Comparison of ENCODE assay signal across 9 cellular contexts in genomic region chr2:119517433-119517832, GRCh38. TPM values are rescaled to one million over a fixed set of nuclear protein-coding genes. Genes with fewer than 3 reads are reported as not detected.
DNase-seq lines count a peak whose midpoint lies in the region; ATAC-seq and TF ChIP-seq lines count a peak whose summit lies in the region.
"Had no signal": no experiment of that assay in that cellular context is flagged by ENCODE, and none has a peak within 500 bp of the region (broad histone marks: within the 10 kb centered on the region; RNA-seq: fewer than 3 reads in every experiment).

No MANE protein-coding gene starts in this region.

- DNase-seq in CD14-positive monocyte (ENCODE audit: low spot score), result peak; percentile 55
- peak; percentile 4 for DNase-seq in NCI-H2196 treated with DMSO at 0.1 percent for 48 hours (lab: John Stamatoyannopoulos, UW; ENCODE audit: unreplicated experiment)
- peak; percentile 56 for DNase-seq in activated CD8-positive, alpha-beta T cell treated with anti-CD3 and anti-CD28 coated beads, Interleukin-2, amount 10 ng/mL, durations not matched to agents 7 days and 5 days
- DNase-seq in germinal center (ENCODE audit: low spot score), result peak; percentile 77
- no peak for DNase-seq in retinal pigment epithelial cell (ENCODE audit: low read depth)
- DNase-seq: naive B cell had no signal

- no peak overlapping the region for H3K4me3 Mint-ChIP-seq in CD14-positive monocyte
- no peak overlapping the region for H3K4me3 Mint-ChIP-seq in activated CD8-positive, alpha-beta T cell treated with anti-CD3 and anti-CD28 coated beads, Interleukin-2, amount 10 ng/mL, durations not matched to agents 7 days and 5 days
- H3K4me3 Mint-ChIP-seq: naive B cell had no signal

- TF ChIP-seq CTCF in CD14-positive monocyte (IDR thresholded peaks at IDR 0.05) (peak; percentile 74), retinal pigment epithelial cell (conservative IDR thresholded peaks at IDR 0.05; ENCODE audit: low read depth, low read length) (peak; percentile 90)

- ATAC-seq in GM18861 (IDR thresholded peaks at IDR 0.05; ENCODE audit: unreplicated experiment), result peak; percentile 84
- ATAC-seq in HG02981 (IDR thresholded peaks at IDR 0.05; ENCODE audit: unreplicated experiment), result peak; percentile 94
- ATAC-seq in activated CD8-positive, alpha-beta T cell treated with anti-CD3 and anti-CD28 coated beads, Interleukin-2, amount 10 ng/mL, durations not matched to agents 7 days and 5 days, result peak; percentile 70
- no peak for ATAC-seq in HG03457 (IDR thresholded peaks at IDR 0.05; ENCODE audit: unreplicated experiment)

- peaks cover 2% of the 10 kb centered on the region for H3K4me1 Mint-ChIP-seq in CD14-positive monocyte
- H3K4me1 Mint-ChIP-seq in activated CD8-positive, alpha-beta T cell treated with anti-CD3 and anti-CD28 coated beads, Interleukin-2, amount 10 ng/mL, durations not matched to agents 7 days and 5 days (ENCODE audit: low read depth), result no peaks in the 10 kb centered on the region
- H3K4me1 Mint-ChIP-seq: naive B cell had no signal

- CTCF ChIA-PET in activated CD8-positive, alpha-beta T cell treated with anti-CD3 and anti-CD28 coated beads, Interleukin-2, amount 10 ng/mL, durations not matched to agents 7 days and 5 days (lab: Charles Lee), result interaction anchor here (1.1 to 1.3 kb wide), 2 partner anchors 34 to 659 kb away, joined by 3 read pairs; no protein-coding TSS in a partner anchor

- intact Hi-C loops in CD14-positive monocyte (cut with micrococcal nuclease), result no loop called here

- POLR2A ChIA-PET in activated CD8-positive, alpha-beta T cell treated with anti-CD3 and anti-CD28 coated beads, Interleukin-2, amount 10 ng/mL, durations not matched to agents 7 days and 5 days (lab: Charles Lee), result no interaction called here

- no peaks in the 10 kb centered on the region for H3K36me3 Mint-ChIP-seq in CD14-positive monocyte
- no peaks in the 10 kb centered on the region for H3K36me3 Mint-ChIP-seq in activated CD8-positive, alpha-beta T cell treated with anti-CD3 and anti-CD28 coated beads, Interleukin-2, amount 10 ng/mL, durations not matched to agents 7 days and 5 days (ENCODE audit: low read depth)
- H3K36me3 Mint-ChIP-seq: naive B cell had no signal

- H3K9me3 Mint-ChIP-seq in CD14-positive monocyte, result peaks cover 0 to 2% (median 0%) of the 10 kb centered on the region in 7 donors
- no peaks in the 10 kb centered on the region for H3K9me3 Mint-ChIP-seq in activated CD8-positive, alpha-beta T cell treated with anti-CD3 and anti-CD28 coated beads, Interleukin-2, amount 10 ng/mL, durations not matched to agents 7 days and 5 days (ENCODE audit: insufficient read depth)

- H3K4me3 ChIP-seq in retinal pigment epithelial cell (ENCODE audit: low read length), result no peak overlapping the region

- peaks cover 10 to 29% (median 11%) of the 10 kb centered on the region in 3 donors for H3K27me3 Mint-ChIP-seq in CD14-positive monocyte (ENCODE audit: low read depth in 3 of 3)
- H3K27me3 Mint-ChIP-seq in activated CD8-positive, alpha-beta T cell treated with anti-CD3 and anti-CD28 coated beads, Interleukin-2, amount 10 ng/mL, durations not matched to agents 7 days and 5 days (ENCODE audit: low read depth), result peaks cover 13% of the 10 kb centered on the region

- H3K27ac Mint-ChIP-seq in CD14-positive monocyte, result peak overlapping the region in 1 of 7 donors; percentile 29
- no peak overlapping the region for H3K27ac Mint-ChIP-seq in activated CD8-positive, alpha-beta T cell treated with anti-CD3 and anti-CD28 coated beads, Interleukin-2, amount 10 ng/mL, durations not matched to agents 7 days and 5 days
- H3K27ac Mint-ChIP-seq: naive B cell had no signal

RNA-seq across cellular contexts. Expression of gene SCTR, which starts 6.8 kb away (rescaled TPM):
- polyA plus RNA-seq in CD14-positive monocyte, result not detected
- total RNA-seq in activated CD8-positive, alpha-beta T cell treated with anti-CD3 and anti-CD28 coated beads, Interleukin-2, amount 10 ng/mL, durations not matched to agents 7 days and 5 days, result not detected

RNA-seq across cellular contexts. Expression of gene CFAP221, which starts 26.8 kb away (rescaled TPM):
- not detected for polyA plus RNA-seq in CD14-positive monocyte
- total RNA-seq in activated CD8-positive, alpha-beta T cell treated with anti-CD3 and anti-CD28 coated beads, Interleukin-2, amount 10 ng/mL, durations not matched to agents 7 days and 5 days, result not detected
